2 cellular contexts compared by ENCODE assay signal in genomic region chr11:19039409-19039808, GRCh38.
TF ChIP-seq lines count a peak whose summit lies in the region.

No MANE protein-coding gene starts in this region.

TF ChIP-seq in HepG2, 621 proteins besides CTCF, POLR2A, EP300 and RAD21:
- TF ChIP-seq MAFF (IDR thresholded peaks at IDR 0.05; ENCODE audit: low read depth, low read length): peak; percentile 76
- no peak for TF ChIP-seq PRDM15 (CRISPR knock-in tag; IDR thresholded peaks at IDR 0.05)
- peak; percentile 57 to 88; a peak in 3 of 4 replicates for TF ChIP-seq MAFK (conservative IDR thresholded peaks at IDR 0.05 in 1 of 2, IDR thresholded peaks at IDR 0.05 in 1 of 2; ENCODE audit: low read length in 2 of 2)
- no peak for TF ChIP-seq ZNF3 (CRISPR knock-in tag; IDR thresholded peaks at IDR 0.05)

TF ChIP-seq in IMR-90, 13 proteins besides CTCF, POLR2A, EP300 and RAD21:
- TF ChIP-seq MXI1 (IDR thresholded peaks at IDR 0.05; ENCODE audit: borderline replicate concordance, low read depth, low read length) (no peak), MAFK (IDR thresholded peaks at IDR 0.05; ENCODE audit: low read depth, low read length) (peak; percentile 70), RFX5 (IDR thresholded peaks at IDR 0.05; ENCODE audit: low read depth, low read length) (no peak)
